Comparison of ENCODE assay signal across 16 cellular contexts in genomic region chr13:82749551-82749950, GRCh38.
DNase-seq lines count a peak whose midpoint lies in the region; ATAC-seq, FAIRE-seq and TF ChIP-seq lines count a peak whose summit lies in the region.
"Had no signal": no experiment of that assay in that cellular context is flagged by ENCODE, and none has a peak within 500 bp of the region (broad histone marks: within the 10 kb centered on the region; RNA-seq: fewer than 3 reads in every experiment).

No MANE protein-coding gene starts in this region.

- CTCF ChIA-PET in A549 (lab: Yijun Ruan, JAX): no interaction called here

- no peak for DNase-seq in A549 (ENCODE audit: low read depth in 1 of 2, low spot score in 1 of 2)
- DNase-seq in EL: peak; percentile 44
- DNase-seq in fibroblast of mammary gland (ENCODE audit: low read depth): peak; percentile 15
- DNase-seq in activated naive CD4-positive, alpha-beta T cell treated with anti-CD3 and anti-CD28 coated beads, Interleukin-2, amount 50 U/mL, for 16 hours: no peak
- no peak for DNase-seq in GM13977 (ENCODE audit: low spot score)
- DNase-seq in NCI-H82 (lab: John Stamatoyannopoulos, UW): no peak
- DNase-seq: BE2C; CD4-positive, alpha-beta memory T cell; DMS79; GF-D8; GM23248; H7 had no signal

- H3K4me3 ChIP-seq in A549 (no peak overlapping the region), OCI-LY3 (ENCODE audit: low read length) (no peak overlapping the region), fibroblast of mammary gland (ENCODE audit: control insufficient read depth, low read depth, low read length) (no peak overlapping the region)
- H3K4me3 ChIP-seq: GM23248 had no signal

- TF ChIP-seq RAD21 in A549 (conservative IDR thresholded peaks at IDR 0.05 in 1 of 2, IDR thresholded peaks at IDR 0.05 in 1 of 2): no peak

- TF ChIP-seq EP300 in A549 (IDR thresholded peaks at IDR 0.05): no peak

- WGBS in A549 (ENCODE audit: missing lambda C conversion rate): 25% methylated on average over 3 of the region's 3 CpGs

- H3K9me3 ChIP-seq in A549 (no peaks in the 10 kb centered on the region), OCI-LY3 (ENCODE audit: insufficient read depth, low read length) (no peaks in the 10 kb centered on the region)
- H3K9me3 ChIP-seq: BE2C had no signal

- in situ Hi-C loops in GM13977 (cut with MboI; ENCODE audit: low pct_unique_long_range_greater_than_20kb, low sequenced_read_pairs, unreplicated experiment): no loop called here

- H3K4me1 ChIP-seq in A549 (no peaks in the 10 kb centered on the region), OCI-LY3 (ENCODE audit: low read length) (peaks cover 13% of the 10 kb centered on the region)
- H3K4me1 ChIP-seq: BE2C had no signal

- no peaks in the 10 kb centered on the region for H3K79me2 ChIP-seq in OCI-LY3 (ENCODE audit: low read length)

- TF ChIP-seq CTCF in A549 (IDR thresholded peaks at IDR 0.05): no peak
- no peak for TF ChIP-seq CTCF in OCI-LY3 (IDR thresholded peaks at IDR 0.05; ENCODE audit: low read depth, low read length)
- TF ChIP-seq CTCF in fibroblast of mammary gland (conservative IDR thresholded peaks at IDR 0.05; ENCODE audit: control insufficient read depth, insufficient read depth, low read depth, low read length): no peak
- no peak for TF ChIP-seq CTCF in GM13977 (IDR thresholded peaks at IDR 0.05; ENCODE audit: extremely low read depth, insufficient read depth, missing control alignments)

- no peak overlapping the region for H3K9ac ChIP-seq in OCI-LY3 (ENCODE audit: low read length)
- H3K9ac ChIP-seq: GM23248 had no signal

- H3K4me2 ChIP-seq in A549 (peak overlapping the region; percentile 14; the same call in 2 of the 3 replicates), OCI-LY3 (ENCODE audit: low read length) (no peak overlapping the region)

- POLR2A ChIA-PET in A549 (lab: Yijun Ruan, JAX): no interaction called here

- H2AFZ ChIP-seq in OCI-LY3 (ENCODE audit: low read depth, low read length): peak overlapping the region; percentile 22; the same call in 1 of the 2 replicates
- H2AFZ ChIP-seq: GM23248 had no signal

- H3K36me3 ChIP-seq in OCI-LY3 (replicated peaks; ENCODE audit: low read depth, low read length): no peaks in the 10 kb centered on the region
- H3K36me3 ChIP-seq: BE2C had no signal

- FAIRE-seq in A549 (lab: Jason Lieb, UNC): no peak
- FAIRE-seq: GM18507, HepG2 had no signal

- no peaks in the 10 kb centered on the region for H4K20me1 ChIP-seq in OCI-LY3 (ENCODE audit: insufficient read depth, low read length)

- ATAC-seq in A549: no peak
- ATAC-seq: HepG2 had no signal

- no peak for TF ChIP-seq POLR2A in A549 (IDR thresholded peaks at IDR 0.05; ENCODE audit: low read length)

- H3K27ac ChIP-seq in A549 (no peak overlapping the region), OCI-LY3 (ENCODE audit: low read length) (no peak overlapping the region)
- H3K27ac ChIP-seq: C4-2B, GM23248 had no signal

- no peaks in the 10 kb centered on the region for H3K27me3 ChIP-seq in OCI-LY3 (ENCODE audit: low read depth, low read length)
- H3K27me3 ChIP-seq: BE2C had no signal

TF ChIP-seq in A549, 52 proteins besides CTCF, POLR2A, EP300 and RAD21:
- TF ChIP-seq KDM1A (IDR thresholded peaks at IDR 0.05; ENCODE audit: low read depth) (no peak), PHF8 (IDR thresholded peaks at IDR 0.05; ENCODE audit: borderline replicate concordance, low read depth) (no peak), KDM5A (IDR thresholded peaks at IDR 0.05) (no peak), POLR2AphosphoS2 (conservative IDR thresholded peaks at IDR 0.05; ENCODE audit: low read length) (no peak), HEYL (CRISPR knock-in tag; IDR thresholded peaks at IDR 0.05) (no peak), CEBPB (IDR thresholded peaks at IDR 0.05) (no peak), MAZ (IDR thresholded peaks at IDR 0.05; ENCODE audit: borderline replicate concordance, low read depth, low read length) (no peak), CHD2 (IDR thresholded peaks at IDR 0.05; ENCODE audit: low read length, partially characterized antibody) (no peak), EHMT2 (IDR thresholded peaks at IDR 0.05; ENCODE audit: low read depth) (no peak)
- TF ChIP-seq, protein P1, sequence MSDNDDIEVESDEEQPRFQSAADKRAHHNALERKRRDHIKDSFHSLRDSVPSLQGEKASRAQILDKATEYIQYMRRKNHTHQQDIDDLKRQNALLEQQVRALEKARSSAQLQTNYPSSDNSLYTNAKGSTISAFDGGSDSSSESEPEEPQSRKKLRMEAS (IDR thresholded peaks at IDR 0.05): no peak
TF ChIP-seq in A549: peak in this region for 0.

Comparison
In these comparisons a context has a peak if more than half of its experiments do, and no peak if none do; other contexts are left out.
1. DNase-seq: peak in EL (single experiment) and fibroblast of mammary gland (single experiment); none in A549 (0 of 2), activated naive CD4-positive, alpha-beta T cell treated with anti-CD3 and anti-CD28 coated beads, Interleukin-2, amount 50 U/mL, for 16 hours (single experiment), GM13977 (single experiment) and NCI-H82 (single experiment).